ENCODE assay signal across 1 cellular context in genomic region chr1:17420361-17420760, GRCh38.
TF ChIP-seq lines count a peak whose summit lies in the region.

No MANE protein-coding gene starts in this region.

TF ChIP-seq in GM12878, 131 proteins besides CTCF, POLR2A, EP300 and RAD21 (continued from another document):
- no peak for TF ChIP-seq ZBTB40 (IDR thresholded peaks at IDR 0.05; ENCODE audit: borderline replicate concordance)
- TF ChIP-seq E4F1 (IDR thresholded peaks at IDR 0.05; ENCODE audit: borderline replicate concordance, partially characterized antibody) = no peak
- TF ChIP-seq CHD1 (IDR thresholded peaks at IDR 0.05; ENCODE audit: low read depth, low read length) = no peak
- TF ChIP-seq ZBTB11 (CRISPR knock-in tag; IDR thresholded peaks at IDR 0.05) = no peak
- no peak for TF ChIP-seq ATF7 (IDR thresholded peaks at IDR 0.05; ENCODE audit: low read depth)
- TF ChIP-seq TAF1 (IDR thresholded peaks at IDR 0.05; ENCODE audit: borderline replicate concordance, low read depth, low read length) = no peak
- no peak for TF ChIP-seq USF2 (IDR thresholded peaks at IDR 0.05; ENCODE audit: borderline replicate concordance, low read depth, low read length)
- TF ChIP-seq MLLT1 (IDR thresholded peaks at IDR 0.05) = no peak
- TF ChIP-seq HCFC1 (IDR thresholded peaks at IDR 0.05; ENCODE audit: low read length) = no peak
- TF ChIP-seq ATF2 (IDR thresholded peaks at IDR 0.05; ENCODE audit: low read length) = no peak
- no peak for TF ChIP-seq SMARCA5 (IDR thresholded peaks at IDR 0.05)
- no peak for TF ChIP-seq SMC3 (IDR thresholded peaks at IDR 0.05; ENCODE audit: borderline replicate concordance, low read length)
- no peak for TF ChIP-seq CEBPZ (IDR thresholded peaks at IDR 0.05; ENCODE audit: low read depth, low read length)
- TF ChIP-seq ASH2L (IDR thresholded peaks at IDR 0.05; ENCODE audit: borderline replicate concordance, low read depth) = no peak
- no peak for TF ChIP-seq MAX (IDR thresholded peaks at IDR 0.05; ENCODE audit: low read depth, low read length)
- TF ChIP-seq EGR1 (IDR thresholded peaks at IDR 0.05; ENCODE audit: borderline replicate concordance in 1 of 2, low read depth in 2 of 2, low read length in 2 of 2) = no peak
- TF ChIP-seq JUND (IDR thresholded peaks at IDR 0.05; ENCODE audit: low read depth, low read length) = no peak
- TF ChIP-seq ZNF207 (IDR thresholded peaks at IDR 0.05; ENCODE audit: borderline replicate concordance) = no peak
- TF ChIP-seq NKRF (conservative IDR thresholded peaks at IDR 0.05) = no peak
